Comparison of ENCODE assay signal across 8 cellular contexts in the genomic region with DNA sequence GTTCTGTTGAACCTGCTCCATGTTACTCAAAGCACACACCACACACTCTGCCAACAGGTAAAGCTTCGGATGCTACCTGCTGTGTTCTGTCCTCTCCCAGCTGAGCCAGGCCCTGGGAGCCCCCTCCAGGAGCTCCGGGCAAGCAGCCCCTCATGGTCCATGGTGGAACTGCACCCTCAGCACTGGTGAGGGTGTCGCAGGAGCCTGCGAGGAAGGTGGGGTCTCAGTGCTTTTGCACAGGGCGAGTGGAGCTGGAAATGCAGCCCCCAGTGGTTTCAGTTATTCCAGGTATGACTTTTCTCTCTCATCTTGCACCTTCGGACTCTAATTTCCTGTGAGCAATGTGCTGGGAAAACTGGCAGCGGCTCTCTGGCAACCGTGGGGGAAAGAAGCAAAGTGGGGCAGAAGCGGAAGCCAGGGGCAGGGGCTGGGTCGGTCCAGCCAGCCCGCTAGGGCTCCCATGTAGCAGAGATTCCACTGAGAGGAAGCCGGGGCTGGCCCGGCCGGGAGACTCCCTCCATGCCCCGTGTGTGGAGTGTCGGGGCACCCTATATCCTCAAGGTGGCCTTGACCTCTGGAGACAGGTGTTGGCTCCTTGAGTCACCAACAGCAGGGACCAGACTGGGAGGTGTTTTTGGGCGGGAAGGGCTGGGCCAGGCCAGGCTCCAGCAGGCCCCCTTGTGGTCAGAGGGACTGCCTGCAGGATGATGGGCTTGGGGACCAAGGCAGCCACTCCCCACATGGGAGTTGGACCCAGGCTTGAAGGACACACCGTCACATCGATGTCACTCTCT.
DNase-seq lines count a peak whose midpoint lies in the region; ATAC-seq and TF ChIP-seq lines count a peak whose summit lies in the region.

No MANE protein-coding gene starts in this region.

- DNase-seq in GM03348 (ENCODE audit: low spot score) (peak; percentile 7), HuH-7 (ENCODE audit: low spot score) (peak; percentile 20), T-helper 2 cell (peak in 3 of 5 experiments; percentile 7 to 35 (median 13)), nephron progenitor cell (peak; percentile 55), hepatic stellate cell (ENCODE audit: low spot score) (no peak)

- peak overlapping the region; percentile 17 for H3K4me3 Mint-ChIP-seq in dendritic cell treated with granulocyte-macrophage colony-stimulating factor and Interleukin-4, amounts not matched to agents 40 ng/mL and 50 ng/mL, for 4 days
- H3K4me3 Mint-ChIP-seq in nephron progenitor cell: no peak overlapping the region

- H3K9me3 Mint-ChIP-seq in dendritic cell treated with granulocyte-macrophage colony-stimulating factor and Interleukin-4, amounts not matched to agents 40 ng/mL and 50 ng/mL, for 4 days: no peaks in the 10 kb centered on the region
- peaks cover 13% of the 10 kb centered on the region for H3K9me3 Mint-ChIP-seq in nephron progenitor cell

- intact Hi-C loops in dendritic cell treated with granulocyte-macrophage colony-stimulating factor and Interleukin-4, amounts not matched to agents 40 ng/mL and 50 ng/mL, for 4 days (cut with micrococcal nuclease): no loop called here

- H3K4me1 Mint-ChIP-seq in dendritic cell treated with granulocyte-macrophage colony-stimulating factor and Interleukin-4, amounts not matched to agents 40 ng/mL and 50 ng/mL, for 4 days (ENCODE audit: low read depth): peaks cover 28% of the 10 kb centered on the region
- peaks cover 6% of the 10 kb centered on the region for H3K4me1 Mint-ChIP-seq in nephron progenitor cell

- no peaks in the 10 kb centered on the region for H3K36me3 Mint-ChIP-seq in dendritic cell treated with granulocyte-macrophage colony-stimulating factor and Interleukin-4, amounts not matched to agents 40 ng/mL and 50 ng/mL, for 4 days (ENCODE audit: low read depth)
- peaks cover 4% of the 10 kb centered on the region for H3K36me3 Mint-ChIP-seq in nephron progenitor cell (ENCODE audit: low read depth)

- H3K27ac Mint-ChIP-seq in dendritic cell treated with granulocyte-macrophage colony-stimulating factor and Interleukin-4, amounts not matched to agents 40 ng/mL and 50 ng/mL, for 4 days: no peak overlapping the region
- no peak overlapping the region for H3K27ac Mint-ChIP-seq in nephron progenitor cell

- peaks cover 2% of the 10 kb centered on the region for H3K27me3 Mint-ChIP-seq in dendritic cell treated with granulocyte-macrophage colony-stimulating factor and Interleukin-4, amounts not matched to agents 40 ng/mL and 50 ng/mL, for 4 days
- H3K27me3 Mint-ChIP-seq in nephron progenitor cell (ENCODE audit: low read depth, poor library complexity): peaks cover 31% of the 10 kb centered on the region

- no peak for ATAC-seq in GM21723 (IDR thresholded peaks at IDR 0.05; ENCODE audit: unreplicated experiment)
- ATAC-seq in GM21737 (IDR thresholded peaks at IDR 0.05; ENCODE audit: unreplicated experiment): no peak

- TF ChIP-seq CTCF in nephron progenitor cell (IDR thresholded peaks at IDR 0.05): peak; percentile 57
